1 cellular context compared by ENCODE assay signal in the genomic region with DNA sequence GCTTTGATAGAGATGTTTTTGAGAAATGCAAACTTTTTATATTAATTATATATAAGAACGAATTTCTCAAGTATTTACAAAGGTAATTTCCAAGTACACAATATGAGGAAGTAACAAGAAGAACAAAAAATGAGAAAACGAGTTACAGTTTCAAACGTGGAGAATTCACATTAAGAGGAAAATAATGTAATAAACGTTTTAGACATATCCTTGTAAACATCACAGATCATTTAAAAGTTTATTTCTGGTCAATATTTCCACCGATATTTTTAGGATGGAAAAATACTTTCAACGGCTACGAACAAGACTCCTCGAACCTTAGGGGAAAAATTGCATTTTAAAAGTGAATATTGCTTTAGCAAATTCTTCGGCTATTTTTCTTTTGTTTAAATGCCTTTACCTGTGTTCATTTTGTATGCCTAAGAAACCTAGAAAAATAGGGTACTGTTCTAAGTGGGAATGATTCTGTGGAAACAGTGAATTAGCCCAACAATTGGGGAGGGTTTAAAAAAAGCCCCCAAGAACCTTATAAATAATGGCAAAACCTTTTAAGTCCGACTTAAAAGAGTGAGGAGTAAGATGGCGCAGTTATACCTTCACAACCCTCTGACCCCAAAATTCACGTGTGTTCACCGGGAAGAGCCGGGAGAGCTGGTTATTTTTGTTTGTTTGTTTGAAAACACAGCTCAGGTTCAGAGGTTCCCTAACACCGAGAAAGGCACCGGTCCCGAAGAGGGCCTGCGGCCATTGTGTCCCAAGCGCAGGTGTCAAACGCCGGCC.
TF ChIP-seq lines count a peak whose summit lies in the region.

No MANE protein-coding gene starts in this region.

TF ChIP-seq in H1, 55 proteins besides CTCF, POLR2A, EP300 and RAD21:
- TF ChIP-seq RBBP5 (IDR thresholded peaks at IDR 0.05; ENCODE audit: borderline replicate concordance, low read depth, low read length) (no peak), HDAC2 (IDR thresholded peaks at IDR 0.05; ENCODE audit: borderline replicate concordance in 1 of 2, low read depth in 2 of 2, low read length in 2 of 2) (no peak), YY1 (IDR thresholded peaks at IDR 0.05; ENCODE audit: low read depth, low read length) (peak; percentile 70; the same call in 1 of the 2 replicates), CBX8 (IDR thresholded peaks at IDR 0.05; ENCODE audit: borderline replicate concordance, low read depth, low read length) (0 out of 2 replicates have a peak, but pooled peaks have one; percentile 18), KDM5A (IDR thresholded peaks at IDR 0.05; ENCODE audit: low read length) (no peak), SIN3A (conservative IDR thresholded peaks at IDR 0.05 in 1 of 2, IDR thresholded peaks at IDR 0.05 in 1 of 2; ENCODE audit: low read depth in 1 of 2, low read length in 2 of 2) (no peak)
- TF ChIP-seq, protein P1, sequence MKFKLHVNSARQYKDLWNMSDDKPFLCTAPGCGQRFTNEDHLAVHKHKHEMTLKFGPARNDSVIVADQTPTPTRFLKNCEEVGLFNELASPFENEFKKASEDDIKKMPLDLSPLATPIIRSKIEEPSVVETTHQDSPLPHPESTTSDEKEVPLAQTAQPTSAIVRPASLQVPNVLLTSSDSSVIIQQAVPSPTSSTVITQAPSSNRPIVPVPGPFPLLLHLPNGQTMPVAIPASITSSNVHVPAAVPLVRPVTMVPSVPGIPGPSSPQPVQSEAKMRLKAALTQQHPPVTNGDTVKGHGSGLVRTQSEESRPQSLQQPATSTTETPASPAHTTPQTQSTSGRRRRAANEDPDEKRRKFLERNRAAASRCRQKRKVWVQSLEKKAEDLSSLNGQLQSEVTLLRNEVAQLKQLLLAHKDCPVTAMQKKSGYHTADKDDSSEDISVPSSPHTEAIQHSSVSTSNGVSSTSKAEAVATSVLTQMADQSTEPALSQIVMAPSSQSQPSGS (IDR thresholded peaks at IDR 0.05; ENCODE audit: low read length): no peak
